ENCODE assay signal across 23 cellular contexts in the genomic region with DNA sequence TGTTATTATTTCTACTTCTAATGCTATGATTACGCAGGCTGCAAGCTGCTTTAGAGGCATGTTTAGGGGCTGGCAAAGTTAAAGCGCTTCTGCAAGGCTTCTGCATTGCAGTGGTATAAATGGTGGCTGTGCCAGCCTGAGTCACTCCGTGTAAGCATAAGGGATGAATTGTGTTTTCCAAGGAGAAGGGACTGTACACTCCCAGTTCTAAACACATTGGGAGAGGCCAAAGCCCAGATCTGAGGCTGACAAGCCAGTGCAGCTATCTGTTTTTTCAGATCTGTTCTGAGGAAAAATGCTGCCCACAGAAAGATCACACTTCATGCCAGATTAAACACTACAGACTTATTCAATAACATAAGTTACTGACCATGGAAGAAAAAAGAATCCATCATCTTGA.
DNase-seq lines count a peak whose midpoint lies in the region; ATAC-seq and TF ChIP-seq lines count a peak whose summit lies in the region.
"Had no signal": no experiment of that assay in that cellular context is flagged by ENCODE, and none has a peak within 500 bp of the region (broad histone marks: within the 10 kb centered on the region; RNA-seq: fewer than 3 reads in every experiment).

No MANE protein-coding gene starts in this region.

- H3K9me3 Mint-ChIP-seq in nephron progenitor cell (no peaks in the 10 kb centered on the region), mesothelial cell of epicardium (no peaks in the 10 kb centered on the region)
- H3K9me3 Mint-ChIP-seq: activated CD8-positive, alpha-beta T cell treated with anti-CD3 and anti-CD28 coated beads for 36 hours; activated naive CD8-positive, alpha-beta T cell treated with anti-CD3 and anti-CD28 coated beads for 36 hours; endodermal cell had no signal

- H3K4me3 Mint-ChIP-seq in nephron progenitor cell (no peak overlapping the region), mesothelial cell of epicardium (no peak overlapping the region)
- H3K4me3 Mint-ChIP-seq: activated CD8-positive, alpha-beta T cell treated with anti-CD3 and anti-CD28 coated beads for 36 hours; activated naive CD8-positive, alpha-beta T cell treated with anti-CD3 and anti-CD28 coated beads for 36 hours; endodermal cell; memory B cell had no signal

- H3K27me3 Mint-ChIP-seq in nephron progenitor cell (ENCODE audit: low read depth, poor library complexity) (no peaks in the 10 kb centered on the region), mesothelial cell of epicardium (ENCODE audit: low read depth) (peaks cover 43% of the 10 kb centered on the region)
- H3K27me3 Mint-ChIP-seq: activated CD8-positive, alpha-beta T cell treated with anti-CD3 and anti-CD28 coated beads for 36 hours; memory B cell had no signal

- DNase-seq in NCI-H2171 treated with DMSO at 0.1 percent for 48 hours (lab: John Stamatoyannopoulos, UW) (peak; percentile 3), NCI-H2171 (lab: John Stamatoyannopoulos, UW) (no peak), nephron progenitor cell (no peak), mesothelial cell of epicardium (ENCODE audit: low spot score in 2 of 2, unreplicated experiment in 2 of 2) (no peak), NCI-H1417 treated with DMSO at 0.1 percent for 48 hours (lab: John Stamatoyannopoulos, UW) (no peak), ACHN (no peak)
- DNase-seq: 8988T; activated CD8-positive, alpha-beta T cell treated with anti-CD3 and anti-CD28 coated beads for 36 hours; activated naive CD8-positive, alpha-beta T cell treated with anti-CD3 and anti-CD28 coated beads for 36 hours; activated T-cell treated with anti-CD3 and anti-CD28 coated beads, Interleukin-2, amount 50 U/mL, for 48 hours; central memory CD4-positive, alpha-beta T cell; DND-41; endodermal cell; KBM-7; NCI-H1092 treated with DMSO at 0.1 percent for 48 hours; NCI-H774; Peyer's patch; stimulated activated CD4-positive, alpha-beta T cell treated with anti-CD3 and anti-CD28 coated beads, Interleukin-4, amount 100 ng/mL, for 1 hour; stimulated activated CD8-positive, alpha-beta memory T cell treated with anti-CD3 and anti-CD28 coated beads, Interleukin-4, amount 100 ng/mL, for 48 hours; tibial artery had no signal

- in situ Hi-C loops in ACHN (cut with HindIII; ENCODE audit: low pct_ligation_motif_present, low pct_unique_long_range_greater_than_20kb, low sequenced_read_pairs) = no loop called here

- peaks cover 29% of the 10 kb centered on the region for H3K4me1 Mint-ChIP-seq in nephron progenitor cell
- peaks cover 25% of the 10 kb centered on the region for H3K4me1 Mint-ChIP-seq in mesothelial cell of epicardium
- H3K4me1 Mint-ChIP-seq: activated naive CD8-positive, alpha-beta T cell treated with anti-CD3 and anti-CD28 coated beads for 36 hours had no signal

- TF ChIP-seq CTCF in nephron progenitor cell (IDR thresholded peaks at IDR 0.05) (no peak), mesothelial cell of epicardium (IDR thresholded peaks at IDR 0.05; ENCODE audit: unreplicated experiment) (no peak)

- H3K27ac Mint-ChIP-seq in nephron progenitor cell = peak overlapping the region; percentile 57
- H3K27ac Mint-ChIP-seq in mesothelial cell of epicardium = no peak overlapping the region
- H3K27ac Mint-ChIP-seq: activated CD8-positive, alpha-beta T cell treated with anti-CD3 and anti-CD28 coated beads for 36 hours; activated naive CD8-positive, alpha-beta T cell treated with anti-CD3 and anti-CD28 coated beads for 36 hours; endodermal cell; memory B cell had no signal

- H3K36me3 Mint-ChIP-seq in nephron progenitor cell (ENCODE audit: low read depth) (peaks cover 32% of the 10 kb centered on the region), mesothelial cell of epicardium (peaks cover 23% of the 10 kb centered on the region)
- H3K36me3 Mint-ChIP-seq: activated naive CD8-positive, alpha-beta T cell treated with anti-CD3 and anti-CD28 coated beads for 36 hours had no signal

- ATAC-seq in esophagus mucosa (peak; percentile 79), GM18870 (IDR thresholded peaks at IDR 0.05; ENCODE audit: unreplicated experiment) (no peak)
- ATAC-seq: activated CD8-positive, alpha-beta T cell treated with anti-CD3 and anti-CD28 coated beads for 36 hours had no signal
